8 cellular contexts compared by ENCODE assay signal in genomic region chr7:25856056-25856780, GRCh38.
DNase-seq lines count a peak whose midpoint lies in the region; ATAC-seq, FAIRE-seq and TF ChIP-seq lines count a peak whose summit lies in the region.

No MANE protein-coding gene starts in this region.

- peak overlapping the region; percentile 71 for H3K4me3 ChIP-seq in coronary artery
- H3K4me3 ChIP-seq in psoas muscle: peak overlapping the region; percentile 68

- no peaks in the 10 kb centered on the region for H3K36me3 Mint-ChIP-seq in type B pancreatic cell

- peak overlapping the region; percentile 25 to 77 for H3K27ac ChIP-seq in coronary artery
- H3K27ac ChIP-seq in psoas muscle: peak overlapping the region; percentile 97

- no peaks in the 10 kb centered on the region for H3K9me3 ChIP-seq in psoas muscle

- H3K27me3 ChIP-seq in psoas muscle (ENCODE audit: insufficient read depth in 3 of 3, low read length in 2 of 3): peaks cover 0 to 21% (median 5%) of the 10 kb centered on the region in 3 donors

- no peak overlapping the region for H3K27ac Mint-ChIP-seq in type B pancreatic cell

- peaks cover 25% of the 10 kb centered on the region for H3K4me1 Mint-ChIP-seq in type B pancreatic cell (ENCODE audit: unreplicated experiment)

- FAIRE-seq in GM12891 (lab: Jason Lieb, UNC): peak; percentile 45
- no peak for FAIRE-seq in GM19239 (lab: Jason Lieb, UNC)

- TF ChIP-seq POLR2A in GM12891 (IDR thresholded peaks at IDR 0.05; ENCODE audit: low read depth, low read length): no peak

- peaks cover 20% of the 10 kb centered on the region for H3K4me1 ChIP-seq in psoas muscle

- no peaks in the 10 kb centered on the region for H3K36me3 ChIP-seq in psoas muscle (ENCODE audit: insufficient read depth in 1 of 2, low read depth in 1 of 2)

- DNase-seq in GM12891 (ENCODE audit: insufficient read length, low spot score) (no peak), NCI-H2107 (lab: John Stamatoyannopoulos, UW) (peak; percentile 33), coronary artery (ENCODE audit: low spot score) (no peak), psoas muscle (no peak), type B pancreatic cell (ENCODE audit: extremely low spot score, unreplicated experiment) (no peak), KG1 (lab: John Stamatoyannopoulos, UW) (no peak), GM19239 (ENCODE audit: insufficient read length, low spot score) (no peak)

- no peak for TF ChIP-seq CTCF in coronary artery (IDR thresholded peaks at IDR 0.05)
- TF ChIP-seq CTCF in psoas muscle (IDR thresholded peaks at IDR 0.05): no peak
- no peak for TF ChIP-seq CTCF in type B pancreatic cell (conservative IDR thresholded peaks at IDR 0.05)

- no peak overlapping the region for H3K4me3 Mint-ChIP-seq in type B pancreatic cell

- intact Hi-C loops in psoas muscle (cut with DNase I): loop anchor here (1.0 to 10.0 kb wide), 4 partner anchors 731 to 1317 kb away; partner anchors contain the start of genes CYCS (in 1 of the 2) and HOXA9 (in 1 of the 2)

- peaks cover 54% of the 10 kb centered on the region for H3K27me3 Mint-ChIP-seq in type B pancreatic cell

- no peaks in the 10 kb centered on the region for H3K9me3 Mint-ChIP-seq in type B pancreatic cell

- WGBS in psoas muscle, 3 donors: 12 to 15% (median 13%) methylated on average over 18 of the region's 18 CpGs

- peak in 2 of 4 donors; percentile 24 to 55 for ATAC-seq in psoas muscle
- no peak for ATAC-seq in esophagus mucosa

TF ChIP-seq in GM12891, 5 proteins besides CTCF, POLR2A, EP300 and RAD21:
- no peak for TF ChIP-seq TAF1 (IDR thresholded peaks at IDR 0.05; ENCODE audit: low read depth, low read length)
- TF ChIP-seq POLR2AphosphoS5 (IDR thresholded peaks at IDR 0.05; ENCODE audit: low read depth, low read length): no peak
- TF ChIP-seq PAX5 (IDR thresholded peaks at IDR 0.05; ENCODE audit: insufficient read depth, low read length, severe bottlenecking): no peak
- no peak for TF ChIP-seq SPI1 (IDR thresholded peaks at IDR 0.05; ENCODE audit: low read depth, low read length)
- no peak for TF ChIP-seq POU2F2 (IDR thresholded peaks at IDR 0.05; ENCODE audit: low read depth, low read length)
